ENCODE assay signal across 2 cellular contexts in the genomic region with DNA sequence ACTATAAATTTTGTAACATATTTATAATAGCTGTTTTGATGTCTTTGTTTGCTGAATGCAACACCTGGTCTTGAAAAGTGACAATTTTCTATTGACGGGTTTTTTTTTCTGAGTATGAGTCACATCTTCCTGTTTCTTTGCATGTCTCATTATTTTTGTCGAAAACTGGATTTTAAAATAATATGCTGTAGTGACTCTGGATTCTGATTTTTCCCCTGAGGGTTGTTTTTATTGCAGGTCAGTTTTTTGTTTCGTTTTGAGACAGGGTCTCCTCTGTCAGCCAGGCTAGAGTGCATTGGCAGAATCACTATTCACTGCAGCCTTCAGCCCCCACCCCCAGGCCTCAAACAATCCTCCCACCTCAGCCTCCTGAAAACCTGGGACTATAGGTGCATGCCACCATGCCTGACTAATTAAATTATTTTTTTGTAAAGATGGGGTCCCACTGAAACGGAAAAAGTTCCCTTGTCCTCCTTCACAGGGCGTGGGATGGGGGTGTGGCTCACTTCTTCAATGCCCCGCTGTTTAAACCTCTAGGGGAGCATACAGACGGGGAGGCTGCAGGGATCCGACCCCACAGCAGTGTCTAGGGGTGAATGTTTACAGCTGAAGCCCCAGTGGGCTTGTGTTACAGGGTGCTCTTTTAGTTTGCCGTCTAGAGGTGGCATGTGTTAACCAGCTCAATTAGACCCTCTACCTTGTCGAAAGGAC.
TF ChIP-seq lines count a peak whose summit lies in the region.

No MANE protein-coding gene starts in this region.

TF ChIP-seq in K562, 482 proteins besides CTCF, POLR2A, EP300 and RAD21:
- TF ChIP-seq CBX2 (IDR thresholded peaks at IDR 0.05; ENCODE audit: insufficient read depth, low read length, poor library complexity, severe bottlenecking) = peak; percentile 4
- TF ChIP-seq ZFP1 (CRISPR knock-in tag; IDR thresholded peaks at IDR 0.05) = no peak
- TF ChIP-seq, protein P1, sequence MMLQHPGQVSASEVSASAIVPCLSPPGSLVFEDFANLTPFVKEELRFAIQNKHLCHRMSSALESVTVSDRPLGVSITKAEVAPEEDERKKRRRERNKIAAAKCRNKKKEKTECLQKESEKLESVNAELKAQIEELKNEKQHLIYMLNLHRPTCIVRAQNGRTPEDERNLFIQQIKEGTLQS (IDR thresholded peaks at IDR 0.05) = 0 out of 2 replicates have a peak, but pooled peaks have one; percentile 12
- TF ChIP-seq, protein P1 (CRISPR knock-in tag; conservative IDR thresholded peaks at IDR 0.05) = no peak
- no peak for TF ChIP-seq ZKSCAN8 (CRISPR knock-in tag; IDR thresholded peaks at IDR 0.05)

TF ChIP-seq in SK-N-SH treated with all-trans-retinoic acid at 6 μM for 48 hours, 23 proteins besides CTCF, POLR2A, EP300 and RAD21:
- no peak for TF ChIP-seq ZFP3 (CRISPR knock-in tag; IDR thresholded peaks at IDR 0.05)
- TF ChIP-seq, protein P2, sequence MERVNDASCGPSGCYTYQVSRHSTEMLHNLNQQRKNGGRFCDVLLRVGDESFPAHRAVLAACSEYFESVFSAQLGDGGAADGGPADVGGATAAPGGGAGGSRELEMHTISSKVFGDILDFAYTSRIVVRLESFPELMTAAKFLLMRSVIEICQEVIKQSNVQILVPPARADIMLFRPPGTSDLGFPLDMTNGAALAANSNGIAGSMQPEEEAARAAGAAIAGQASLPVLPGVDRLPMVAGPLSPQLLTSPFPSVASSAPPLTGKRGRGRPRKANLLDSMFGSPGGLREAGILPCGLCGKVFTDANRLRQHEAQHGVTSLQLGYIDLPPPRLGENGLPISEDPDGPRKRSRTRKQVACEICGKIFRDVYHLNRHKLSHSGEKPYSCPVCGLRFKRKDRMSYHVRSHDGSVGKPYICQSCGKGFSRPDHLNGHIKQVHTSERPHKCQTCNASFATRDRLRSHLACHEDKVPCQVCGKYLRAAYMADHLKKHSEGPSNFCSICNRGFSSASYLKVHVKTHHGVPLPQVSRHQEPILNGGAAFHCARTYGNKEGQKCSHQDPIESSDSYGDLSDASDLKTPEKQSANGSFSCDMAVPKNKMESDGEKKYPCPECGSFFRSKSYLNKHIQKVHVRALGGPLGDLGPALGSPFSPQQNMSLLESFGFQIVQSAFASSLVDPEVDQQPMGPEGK (CRISPR knock-in tag; IDR thresholded peaks at IDR 0.05; ENCODE audit: borderline replicate concordance) = no peak
- TF ChIP-seq SNAI2 (CRISPR knock-in tag; IDR thresholded peaks at IDR 0.05) = no peak
- TF ChIP-seq, protein P3, sequence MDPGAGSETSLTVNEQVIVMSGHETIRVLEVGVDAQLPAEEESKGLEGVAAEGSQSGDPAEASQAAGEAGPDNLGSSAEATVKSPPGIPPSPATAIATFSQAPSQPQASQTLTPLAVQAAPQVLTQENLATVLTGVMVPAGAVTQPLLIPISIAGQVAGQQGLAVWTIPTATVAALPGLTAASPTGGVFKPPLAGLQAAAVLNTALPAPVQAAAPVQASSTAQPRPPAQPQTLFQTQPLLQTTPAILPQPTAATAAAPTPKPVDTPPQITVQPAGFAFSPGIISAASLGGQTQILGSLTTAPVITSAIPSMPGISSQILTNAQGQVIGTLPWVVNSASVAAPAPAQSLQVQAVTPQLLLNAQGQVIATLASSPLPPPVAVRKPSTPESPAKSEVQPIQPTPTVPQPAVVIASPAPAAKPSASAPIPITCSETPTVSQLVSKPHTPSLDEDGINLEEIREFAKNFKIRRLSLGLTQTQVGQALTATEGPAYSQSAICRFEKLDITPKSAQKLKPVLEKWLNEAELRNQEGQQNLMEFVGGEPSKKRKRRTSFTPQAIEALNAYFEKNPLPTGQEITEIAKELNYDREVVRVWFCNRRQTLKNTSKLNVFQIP (CRISPR knock-in tag; IDR thresholded peaks at IDR 0.05; ENCODE audit: borderline replicate concordance, low read depth) = no peak
- TF ChIP-seq BACH2 (CRISPR knock-in tag; IDR thresholded peaks at IDR 0.05; ENCODE audit: borderline replicate concordance) = no peak
- TF ChIP-seq ZFP30 (CRISPR knock-in tag; IDR thresholded peaks at IDR 0.05) = no peak
- TF ChIP-seq, protein P4, sequence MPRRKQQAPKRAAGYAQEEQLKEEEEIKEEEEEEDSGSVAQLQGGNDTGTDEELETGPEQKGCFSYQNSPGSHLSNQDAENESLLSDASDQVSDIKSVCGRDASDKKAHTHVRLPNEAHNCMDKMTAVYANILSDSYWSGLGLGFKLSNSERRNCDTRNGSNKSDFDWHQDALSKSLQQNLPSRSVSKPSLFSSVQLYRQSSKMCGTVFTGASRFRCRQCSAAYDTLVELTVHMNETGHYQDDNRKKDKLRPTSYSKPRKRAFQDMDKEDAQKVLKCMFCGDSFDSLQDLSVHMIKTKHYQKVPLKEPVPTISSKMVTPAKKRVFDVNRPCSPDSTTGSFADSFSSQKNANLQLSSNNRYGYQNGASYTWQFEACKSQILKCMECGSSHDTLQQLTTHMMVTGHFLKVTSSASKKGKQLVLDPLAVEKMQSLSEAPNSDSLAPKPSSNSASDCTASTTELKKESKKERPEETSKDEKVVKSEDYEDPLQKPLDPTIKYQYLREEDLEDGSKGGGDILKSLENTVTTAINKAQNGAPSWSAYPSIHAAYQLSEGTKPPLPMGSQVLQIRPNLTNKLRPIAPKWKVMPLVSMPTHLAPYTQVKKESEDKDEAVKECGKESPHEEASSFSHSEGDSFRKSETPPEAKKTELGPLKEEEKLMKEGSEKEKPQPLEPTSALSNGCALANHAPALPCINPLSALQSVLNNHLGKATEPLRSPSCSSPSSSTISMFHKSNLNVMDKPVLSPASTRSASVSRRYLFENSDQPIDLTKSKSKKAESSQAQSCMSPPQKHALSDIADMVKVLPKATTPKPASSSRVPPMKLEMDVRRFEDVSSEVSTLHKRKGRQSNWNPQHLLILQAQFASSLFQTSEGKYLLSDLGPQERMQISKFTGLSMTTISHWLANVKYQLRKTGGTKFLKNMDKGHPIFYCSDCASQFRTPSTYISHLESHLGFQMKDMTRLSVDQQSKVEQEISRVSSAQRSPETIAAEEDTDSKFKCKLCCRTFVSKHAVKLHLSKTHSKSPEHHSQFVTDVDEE (CRISPR knock-in tag; IDR thresholded peaks at IDR 0.05) = no peak
- TF ChIP-seq ZC3H10 (CRISPR knock-in tag; IDR thresholded peaks at IDR 0.05) = no peak
- no peak for TF ChIP-seq ARNTL (CRISPR knock-in tag; IDR thresholded peaks at IDR 0.05; ENCODE audit: borderline replicate concordance, low read depth)
- TF ChIP-seq GLIS3 (CRISPR knock-in tag; IDR thresholded peaks at IDR 0.05) = no peak
- no peak for TF ChIP-seq ZNF70 (CRISPR knock-in tag; IDR thresholded peaks at IDR 0.05)
